Comparison of ENCODE assay signal across 12 cellular contexts in genomic region chr5:149641000-149641576, GRCh38. TPM values are rescaled to one million over a fixed set of nuclear protein-coding genes. Genes with fewer than 3 reads are reported as not detected.
DNase-seq lines count a peak whose midpoint lies in the region; ATAC-seq lines count a peak whose summit lies in the region.
"Had no signal": no experiment of that assay in that cellular context is flagged by ENCODE, and none has a peak within 500 bp of the region (broad histone marks: within the 10 kb centered on the region; RNA-seq: fewer than 3 reads in every experiment).

No MANE protein-coding gene starts in this region.

- H3K9ac ChIP-seq in skeletal muscle tissue (ENCODE audit: low read depth in 1 of 3, low read length in 3 of 3), result peak overlapping the region; percentile 37 to 75 (median 60)

- H3K36me3 Mint-ChIP-seq in activated naive CD4-positive, alpha-beta T cell treated with anti-CD3 and anti-CD28 coated beads, Interleukin-2, amount 50 U/mL, for 72 hours, result no peaks in the 10 kb centered on the region
- H3K36me3 Mint-ChIP-seq: naive thymus-derived CD8-positive, alpha-beta T cell had no signal

- no peak overlapping the region for H3K27ac Mint-ChIP-seq in activated naive CD4-positive, alpha-beta T cell treated with anti-CD3 and anti-CD28 coated beads, Interleukin-2, amount 50 U/mL, for 72 hours

- H3K4me3 ChIP-seq in skeletal muscle tissue (ENCODE audit: low read length in 3 of 3), result peak overlapping the region; percentile 51 to 77 (median 54)

- H3K4me1 ChIP-seq in skeletal muscle tissue (ENCODE audit: control insufficient read depth in 3 of 3, insufficient read depth in 3 of 3, low read length in 3 of 3), result peaks cover 17 to 25% (median 21%) of the 10 kb centered on the region in 3 donors

- peak overlapping the region; percentile 83 for H3K27ac ChIP-seq in skeletal muscle tissue (ENCODE audit: low read depth, low read length)

- no peaks in the 10 kb centered on the region for H3K9me3 Mint-ChIP-seq in activated naive CD4-positive, alpha-beta T cell treated with anti-CD3 and anti-CD28 coated beads, Interleukin-2, amount 50 U/mL, for 72 hours
- H3K9me3 Mint-ChIP-seq: naive thymus-derived CD8-positive, alpha-beta T cell had no signal

- no peaks in the 10 kb centered on the region for H3K9me3 ChIP-seq in skeletal muscle tissue (ENCODE audit: control insufficient read depth in 3 of 3, low read length in 3 of 3)

- H3K27me3 ChIP-seq in skeletal muscle tissue (ENCODE audit: control insufficient read depth in 3 of 3, insufficient read depth in 3 of 3, low read length in 3 of 3), result no peaks in the 10 kb centered on the region

- H3K36me3 ChIP-seq in skeletal muscle tissue (ENCODE audit: control insufficient read depth in 3 of 3, insufficient read depth in 3 of 3, low read length in 3 of 3), result no peaks in the 10 kb centered on the region

- DNase-seq in LHCN-M2 (ENCODE audit: low read depth) (peak; percentile 51), brain pericyte (ENCODE audit: low read depth, low spot score) (peak; percentile 67), kidney tubule cell (ENCODE audit: low spot score) (peak; percentile 61), activated gamma-delta T cell treated with Interleukin-2 at 50 U/mL for 16 hours (no peak)
- no peak for DNase-seq in stimulated activated CD4-positive, alpha-beta T cell treated with anti-CD3 and anti-CD28 coated beads, Interleukin-2, amount 100 ng/mL, for 24 hours
- no peak for DNase-seq in activated naive CD4-positive, alpha-beta T cell treated with anti-CD3 and anti-CD28 coated beads, Interleukin-2, amount 50 U/mL, for 72 hours (ENCODE audit: low spot score in 2 of 2)
- DNase-seq: activated gamma-delta T cell; naive thymus-derived CD8-positive, alpha-beta T cell; NCI-H524; T1000 had no signal

- no peak for ATAC-seq in GM18861 (IDR thresholded peaks at IDR 0.05; ENCODE audit: unreplicated experiment)
- no peak for ATAC-seq in activated naive CD4-positive, alpha-beta T cell treated with anti-CD3 and anti-CD28 coated beads, Interleukin-2, amount 50 U/mL, for 72 hours
- ATAC-seq: naive thymus-derived CD8-positive, alpha-beta T cell had no signal

RNA-seq across cellular contexts. Expression of gene ARHGEF37, which starts 59.8 kb away (rescaled TPM):
- 0.11 and 0.45 TPM in 2 replicates for total RNA-seq in LHCN-M2 (2014; rRNA removed)
- 0.38 TPM for polyA plus RNA-seq in LHCN-M2 (2012)
- total RNA-seq in skeletal muscle tissue, result 2.1 TPM
- 1 to 10 TPM in 1 of 2 donors, under 1 TPM in 1; 0.41 to 1.8 TPM for total RNA-seq in activated naive CD4-positive, alpha-beta T cell treated with anti-CD3 and anti-CD28 coated beads, Interleukin-2, amount 50 U/mL, for 72 hours
- polyA plus RNA-seq: naive thymus-derived CD8-positive, alpha-beta T cell had no signal

Comparison
In these comparisons a context has a peak if more than half of its experiments do, and no peak if none do; other contexts are left out.
1. DNase-seq: peak in LHCN-M2 (single experiment), brain pericyte (single experiment) and kidney tubule cell (single experiment); none in stimulated activated CD4-positive, alpha-beta T cell treated with anti-CD3 and anti-CD28 coated beads, Interleukin-2, amount 100 ng/mL, for 24 hours (0 of 2), activated gamma-delta T cell treated with Interleukin-2 at 50 U/mL for 16 hours (single experiment) and activated naive CD4-positive, alpha-beta T cell treated with anti-CD3 and anti-CD28 coated beads, Interleukin-2, amount 50 U/mL, for 72 hours (0 of 2).